In genomic region chr2:46494596-46494995, GRCh38 we compare ENCODE assay signal across 25 cellular contexts. TPM values are rescaled to one million over a fixed set of nuclear protein-coding genes. Genes with fewer than 3 reads are reported as not detected.
"Had no signal": no experiment of that assay in that cellular context is flagged by ENCODE, and none has a peak within 500 bp of the region (broad histone marks: within the 10 kb centered on the region; RNA-seq: fewer than 3 reads in every experiment).

No MANE protein-coding gene starts in this region.

- H3K27me3 ChIP-seq: dorsolateral prefrontal cortex, heart left ventricle, suprapubic skin, thyroid gland had no signal

- H3K27ac ChIP-seq: heart left ventricle, suprapubic skin, thyroid gland had no signal

- H3K36me3 Mint-ChIP-seq: naive thymus-derived CD4-positive, alpha-beta T cell; type B pancreatic cell had no signal

- H3K4me3 Mint-ChIP-seq: naive thymus-derived CD4-positive, alpha-beta T cell; type B pancreatic cell had no signal

- H3K4me3 ChIP-seq: dorsolateral prefrontal cortex, heart left ventricle, suprapubic skin, thyroid gland had no signal

- ATAC-seq: esophagus mucosa; heart left ventricle; naive thymus-derived CD4-positive, alpha-beta T cell had no signal

- DNase-seq: cortex of kidney; dorsolateral prefrontal cortex; effector memory CD4-positive, alpha-beta T cell; kidney glomerular epithelial cell; naive thymus-derived CD4-positive, alpha-beta T cell; posterior cingulate gyrus; small intestine; stimulated activated CD4-positive, alpha-beta T cell treated with anti-CD3 and anti-CD28 coated beads, Interleukin-12 subunit alpha, Interleukin-12 subunit beta, amount 100 ng/mL, for 4 hours; stimulated activated naive CD4-positive, alpha-beta T cell treated with Interleukin-2 at 50 U/mL for 16 hours; thyroid gland had no signal

- H3K27ac Mint-ChIP-seq: naive thymus-derived CD4-positive, alpha-beta T cell; type B pancreatic cell had no signal

- H3K36me3 ChIP-seq: heart left ventricle, suprapubic skin, thyroid gland had no signal

- H3K9me3 ChIP-seq: heart left ventricle, suprapubic skin, thyroid gland had no signal

- H3K9me3 Mint-ChIP-seq: naive thymus-derived CD4-positive, alpha-beta T cell; neural crest cell; type B pancreatic cell had no signal

RNA-seq across cellular contexts. Expression of gene TMEM247, which starts 15.2 kb away (rescaled TPM):
- total RNA-seq: chondrocyte; dorsolateral prefrontal cortex; esophagus mucosa; fibroblast of lung; frontal cortex; glomerular endothelial cell; heart left ventricle; liver; lung microvascular endothelial cell; mesenteric fat pad; mononuclear cell; naive thymus-derived CD4-positive, alpha-beta T cell; neural crest cell; osteocyte; pulmonary artery endothelial cell; suprapubic skin; thyroid gland had no signal
- polyA plus RNA-seq: fibroblast of lung; heart left ventricle; liver; naive thymus-derived CD4-positive, alpha-beta T cell; small intestine had no signal
